Comparison of ENCODE assay signal across 9 cellular contexts in genomic region chr16:48384982-48385271, GRCh38. TPM values are rescaled to one million over a fixed set of nuclear protein-coding genes. Genes with fewer than 3 reads are reported as not detected.
DNase-seq lines count a peak whose midpoint lies in the region; ATAC-seq and TF ChIP-seq lines count a peak whose summit lies in the region.
"Had no signal": no experiment of that assay in that cellular context is flagged by ENCODE, and none has a peak within 500 bp of the region (broad histone marks: within the 10 kb centered on the region; RNA-seq: fewer than 3 reads in every experiment).

No MANE protein-coding gene starts in this region.

- peak overlapping the region; percentile 37; the same call in 1 of the 2 replicates for H3K27ac ChIP-seq in PC-3 (ENCODE audit: low read length)
- H3K27ac ChIP-seq in esophagus squamous epithelium: peak overlapping the region; percentile 95 to 100 (median 100)

- H3K4me1 Mint-ChIP-seq in activated naive CD8-positive, alpha-beta T cell treated with anti-CD3 and anti-CD28 coated beads, Interleukin-2, amount 10 ng/mL, durations not matched to agents 7 days and 5 days: peaks cover 17% of the 10 kb centered on the region
- H3K4me1 Mint-ChIP-seq in activated naive CD8-positive, alpha-beta T cell treated with anti-CD3 and anti-CD28 coated beads for 36 hours: peaks cover 25% of the 10 kb centered on the region

- no peak overlapping the region for H3K4me2 ChIP-seq in PC-3 (ENCODE audit: low read length)

- H3K36me3 Mint-ChIP-seq in activated naive CD8-positive, alpha-beta T cell treated with anti-CD3 and anti-CD28 coated beads, Interleukin-2, amount 10 ng/mL, durations not matched to agents 7 days and 5 days: peaks cover 3% of the 10 kb centered on the region
- H3K36me3 Mint-ChIP-seq in activated naive CD8-positive, alpha-beta T cell treated with anti-CD3 and anti-CD28 coated beads for 36 hours: peaks cover 17% of the 10 kb centered on the region

- H3K9ac ChIP-seq in PC-3 (ENCODE audit: low read length): peak overlapping the region; percentile 95

- H3K27me3 ChIP-seq in PC-3 (ENCODE audit: low read length) (no peaks in the 10 kb centered on the region), esophagus squamous epithelium (no peaks in the 10 kb centered on the region)

- TF ChIP-seq POLR2A in esophagus squamous epithelium (IDR thresholded peaks at IDR 0.05): no peak

- H3K9me2 ChIP-seq in PC-3 (replicated peaks; ENCODE audit: low read length): no peaks in the 10 kb centered on the region

- BruUV-seq in PC-3 (replicated peaks; lab: Mats Ljungman, UMichigan): no TSS peak

- POLR2A ChIA-PET in activated naive CD8-positive, alpha-beta T cell treated with anti-CD3 and anti-CD28 coated beads, Interleukin-2, amount 10 ng/mL, durations not matched to agents 7 days and 5 days (lab: Charles Lee): interaction anchor here (0.9 to 2.1 kb wide), 14 partner anchors 9 to 1411 kb away, joined by 3 to 27 read pairs (median 4); partner anchors contain the start of genes DNAJA2, LONP2 and N4BP1
- POLR2A ChIA-PET in PC-3 (lab: Charles Lee; ENCODE audit: unreplicated experiment): interaction anchor here (0.5 to 0.6 kb wide), 2 partner anchors 19 to 238 kb away, joined by 3 to 4 read pairs; no protein-coding TSS in a partner anchor

- intact Hi-C loops in PC-3 (cut with micrococcal nuclease): loop anchor here (2.0 to 5.0 kb wide), 2 partner anchors 18 to 57 kb away; no protein-coding TSS in a partner anchor
- intact Hi-C loops in esophagus squamous epithelium (cut with DNase I): no loop called here
- intact Hi-C loops in posterior vena cava (cut with DNase I): loop anchor here in 1 of 2 donors (10.0 kb wide), 1 partner anchor 150 kb away; no protein-coding TSS in a partner anchor

- H3K27me3 Mint-ChIP-seq in activated naive CD8-positive, alpha-beta T cell treated with anti-CD3 and anti-CD28 coated beads, Interleukin-2, amount 10 ng/mL, durations not matched to agents 7 days and 5 days: no peaks in the 10 kb centered on the region
- H3K27me3 Mint-ChIP-seq in activated naive CD8-positive, alpha-beta T cell treated with anti-CD3 and anti-CD28 coated beads for 36 hours: no peaks in the 10 kb centered on the region

- peak overlapping the region; percentile 57; the same call in 1 of the 2 replicates for H2AFZ ChIP-seq in PC-3 (ENCODE audit: low read length)

- H3K4me3 ChIP-seq in PC-3 (ENCODE audit: low read length) (peak overlapping the region; percentile 64), esophagus squamous epithelium (peak overlapping the region; percentile 79 to 99 (median 85))

- no peak overlapping the region for H3K4me3 Mint-ChIP-seq in activated naive CD8-positive, alpha-beta T cell treated with anti-CD3 and anti-CD28 coated beads, Interleukin-2, amount 10 ng/mL, durations not matched to agents 7 days and 5 days
- no peak overlapping the region for H3K4me3 Mint-ChIP-seq in activated naive CD8-positive, alpha-beta T cell treated with anti-CD3 and anti-CD28 coated beads for 36 hours

- no peaks in the 10 kb centered on the region for H3K9me3 ChIP-seq in PC-3 (ENCODE audit: low read length)
- H3K9me3 ChIP-seq in esophagus squamous epithelium: no peaks in the 10 kb centered on the region

- H3K4me1 ChIP-seq in PC-3 (ENCODE audit: insufficient read depth, low read length): peaks cover 8% of the 10 kb centered on the region; the same call in 1 of the 2 replicates
- H3K4me1 ChIP-seq in esophagus squamous epithelium: peaks cover 5 to 50% (median 27%) of the 10 kb centered on the region in 3 donors

- no peak overlapping the region for H3K27ac Mint-ChIP-seq in activated naive CD8-positive, alpha-beta T cell treated with anti-CD3 and anti-CD28 coated beads, Interleukin-2, amount 10 ng/mL, durations not matched to agents 7 days and 5 days
- no peak overlapping the region for H3K27ac Mint-ChIP-seq in activated naive CD8-positive, alpha-beta T cell treated with anti-CD3 and anti-CD28 coated beads for 36 hours

- TF ChIP-seq CTCF in PC-3 (conservative IDR thresholded peaks at IDR 0.05; ENCODE audit: low read depth, low read length) (no peak), esophagus squamous epithelium (IDR thresholded peaks at IDR 0.05) (no peak)

- WGBS in esophagus squamous epithelium, 2 donors: no CpG with 5 or more reads among the region's 42 CpGs

- no peak for DNase-seq in activated naive CD8-positive, alpha-beta T cell treated with anti-CD3 and anti-CD28 coated beads, Interleukin-2, amount 10 ng/mL, durations not matched to agents 7 days and 5 days
- no peak for DNase-seq in activated naive CD8-positive, alpha-beta T cell treated with anti-CD3 and anti-CD28 coated beads for 36 hours
- DNase-seq in PC-3 (no peak), esophagus squamous epithelium (lab: John Stamatoyannopoulos, UW) (no peak), posterior vena cava (ENCODE audit: low spot score) (peak; percentile 83), DMS153 (lab: John Stamatoyannopoulos, UW) (no peak)
- no peak for DNase-seq in effector CD8-positive, alpha-beta T cell (lab: John Stamatoyannopoulos, UW)

- peaks cover 36% of the 10 kb centered on the region for H4K20me1 ChIP-seq in PC-3 (ENCODE audit: low read length)

- no peaks in the 10 kb centered on the region for H3K9me3 Mint-ChIP-seq in activated naive CD8-positive, alpha-beta T cell treated with anti-CD3 and anti-CD28 coated beads, Interleukin-2, amount 10 ng/mL, durations not matched to agents 7 days and 5 days
- H3K9me3 Mint-ChIP-seq in activated naive CD8-positive, alpha-beta T cell treated with anti-CD3 and anti-CD28 coated beads for 36 hours: peaks cover 1% of the 10 kb centered on the region
- H3K9me3 Mint-ChIP-seq: neural crest cell had no signal

- peaks cover 46% of the 10 kb centered on the region for H3K79me2 ChIP-seq in PC-3 (ENCODE audit: low read length)

- H3K36me3 ChIP-seq in PC-3 (ENCODE audit: low read depth, low read length) (no peaks in the 10 kb centered on the region), esophagus squamous epithelium (no peaks in the 10 kb centered on the region)

- no peaks in the 10 kb centered on the region for H3F3A ChIP-seq in PC-3 (ENCODE audit: low read length, unreplicated experiment)

- peak; percentile 58 for ATAC-seq in activated naive CD8-positive, alpha-beta T cell treated with anti-CD3 and anti-CD28 coated beads, Interleukin-2, amount 10 ng/mL, durations not matched to agents 7 days and 5 days (ENCODE audit: low read depth)
- ATAC-seq in HG02678 (IDR thresholded peaks at IDR 0.05; ENCODE audit: unreplicated experiment) (peak; percentile 60), PC-3 (peak; percentile 48)

- CTCF ChIA-PET in PC-3 (lab: Charles Lee): interaction anchor here (0.6 kb wide), 1 partner anchor 238 kb away, joined by 3 read pairs; no protein-coding TSS in a partner anchor

RNA-seq across cellular contexts. Expression of gene SIAH1, which starts 0.3 kb away (rescaled TPM):
- 10 to 100 TPM; 15.9 to 16.5 TPM for total RNA-seq in activated naive CD8-positive, alpha-beta T cell treated with anti-CD3 and anti-CD28 coated beads, Interleukin-2, amount 10 ng/mL, durations not matched to agents 7 days and 5 days
- 10 to 100 TPM; 16.2 to 18.3 TPM for total RNA-seq in activated naive CD8-positive, alpha-beta T cell treated with anti-CD3 and anti-CD28 coated beads for 36 hours
- total RNA-seq in PC-3 (2014; rRNA removed) (10.9 and 16.2 TPM in 2 replicates), esophagus squamous epithelium (10 to 100 TPM; 13.1 to 24.4 (median 16.5) TPM), posterior vena cava (10 to 100 TPM; 25.6 to 27.0 TPM)
